21 cellular contexts compared by ENCODE assay signal in genomic region chr9:18692240-18692639, GRCh38.
DNase-seq lines count a peak whose midpoint lies in the region; ATAC-seq, FAIRE-seq and TF ChIP-seq lines count a peak whose summit lies in the region.
"Had no signal": no experiment of that assay in that cellular context is flagged by ENCODE, and none has a peak within 500 bp of the region (broad histone marks: within the 10 kb centered on the region; RNA-seq: fewer than 3 reads in every experiment).

No MANE protein-coding gene starts in this region.

- intact Hi-C loops in K562 (cut with micrococcal nuclease), result no loop called here

- no peak for DNase-seq in GM12892 (ENCODE audit: insufficient read length)
- DNase-seq in K562 (ENCODE audit: extremely low read depth in 1 of 4, low spot score in 3 of 4), result no peak
- no peak for DNase-seq in UCSD-AML1 (lab: John Stamatoyannopoulos, UW; ENCODE audit: unreplicated experiment)
- DNase-seq in left lobe of liver (ENCODE audit: low spot score), result no peak
- DNase-seq in nucleus accumbens (lab: John Stamatoyannopoulos, UW), result no peak
- DNase-seq: activated CD4-positive, alpha-beta T cell treated with anti-CD3 and anti-CD28 coated beads, Interleukin-2, amount 50 U/mL, for 1 hour; GM23248; heart left ventricle; left colon; NCI-H1417; NCI-H446 treated with DMSO at 0.1 percent for 48 hours; substantia nigra; T-helper 2 cell had no signal

- H3K36me3 ChIP-seq in K562 (ENCODE audit: control insufficient read depth, insufficient read depth, low read length), result no peaks in the 10 kb centered on the region
- H3K36me3 ChIP-seq: heart left ventricle had no signal

- CTCF ChIA-PET in K562 (lab: Yijun Ruan, JAX; ENCODE audit: low intra/inter-chr PET ratio), result no interaction called here

- no peak overlapping the region for H3K27ac ChIP-seq in K562 (ENCODE audit: extremely low read depth, low read depth, low read length)
- H3K27ac ChIP-seq: BLaER1 treated with 17β-estradiol and CSF1 and Interleukin-3, amounts not matched to agents 10 nM and 100 nM; GM23248; heart left ventricle; RWPE1; SK-N-MC had no signal

- no peak for TF ChIP-seq CTCF in K562 (IDR thresholded peaks at IDR 0.05 in 2 of 3, conservative IDR thresholded peaks at IDR 0.05 in 1 of 3; ENCODE audit: insufficient read depth in 2 of 3, low read depth in 1 of 3, low read length in 3 of 3)

- POLR2A ChIA-PET in K562 (lab: Yijun Ruan, JAX), result no interaction called here

- no peaks in the 10 kb centered on the region for H3K9me3 ChIP-seq in K562 (replicated peaks; ENCODE audit: control insufficient read depth, insufficient read depth, low read depth, low read length)

- no peaks in the 10 kb centered on the region for H3K79me2 ChIP-seq in K562 (ENCODE audit: control insufficient read depth, insufficient read depth, low read length)

- FAIRE-seq in GM12892 (lab: Jason Lieb, UNC) (peak; percentile 44), K562 (lab: Jason Lieb, UNC) (no peak)
- FAIRE-seq: astrocyte had no signal

- no peak for TF ChIP-seq RAD21 in K562 (CRISPR knock-in tag; conservative IDR thresholded peaks at IDR 0.05 in 1 of 2, IDR thresholded peaks at IDR 0.05 in 1 of 2)

- H3K4me3 ChIP-seq in K562, result no peak overlapping the region
- H3K4me3 ChIP-seq: BLaER1 treated with 17β-estradiol and CSF1 and Interleukin-3, amounts not matched to agents 10 nM and 100 nM; GM23248; heart left ventricle; SK-N-MC had no signal

- no peak overlapping the region for H3K9ac ChIP-seq in K562 (ENCODE audit: insufficient read depth in 1 of 2, low read depth in 2 of 2, low read length in 2 of 2)
- H3K9ac ChIP-seq: BLaER1 treated with 17β-estradiol and CSF1 and Interleukin-3, amounts not matched to agents 10 nM and 100 nM; GM23248 had no signal

- ATAC-seq in GM21515 (IDR thresholded peaks at IDR 0.05; ENCODE audit: unreplicated experiment), result peak; percentile 57
- peak; percentile 75 for ATAC-seq in HG03432 (IDR thresholded peaks at IDR 0.05; ENCODE audit: unreplicated experiment)
- no peak for ATAC-seq in K562
- ATAC-seq in GM21447 (IDR thresholded peaks at IDR 0.05; ENCODE audit: unreplicated experiment), result no peak
- ATAC-seq in left lobe of liver, result no peak
- ATAC-seq: left colon; natural killer cell treated with Interleukin-12 subunit alpha and Interleukin-12 subunit beta and Interleukin-15 and Interleukin-18, amount 100 ng/mL, for 72 hours had no signal

- no TSS peak for BruUV-seq in K562 (replicated peaks; lab: Mats Ljungman, UMichigan)

- in situ Hi-C loops in K562 (cut with MboI), result no loop called here

- 3% methylated on average over 4 of the region's 5 CpGs for WGBS in K562 (ENCODE audit: insufficient coverage, low coverage, missing lambda C conversion rate)

- no peaks in the 10 kb centered on the region for H3K27me3 ChIP-seq in K562 (ENCODE audit: control insufficient read depth in 2 of 2, insufficient read depth in 2 of 2, low read length in 2 of 2)
- H3K27me3 ChIP-seq: BLaER1 treated with 17β-estradiol and CSF1 and Interleukin-3, amounts not matched to agents 10 nM and 100 nM; heart left ventricle had no signal

- no peak for TF ChIP-seq POLR2A in GM12892 (IDR thresholded peaks at IDR 0.05; ENCODE audit: low read depth, low read length)
- TF ChIP-seq POLR2A in K562 (conservative IDR thresholded peaks at IDR 0.05), result no peak

- no peaks in the 10 kb centered on the region for H3K9me1 ChIP-seq in K562 (ENCODE audit: control insufficient read depth, insufficient read depth, low read length)

- no peak overlapping the region for H3K4me2 ChIP-seq in K562 (ENCODE audit: insufficient read depth, low read length)
- H3K4me2 ChIP-seq: BLaER1 treated with 17β-estradiol and CSF1 and Interleukin-3, amounts not matched to agents 10 nM and 100 nM had no signal

- H3K4me1 ChIP-seq in K562 (replicated peaks in 1 of 2; ENCODE audit: control insufficient read depth in 2 of 2, insufficient read depth in 2 of 2, low read length in 2 of 2), result no peaks in the 10 kb centered on the region
- H3K4me1 ChIP-seq: BLaER1 treated with 17β-estradiol and CSF1 and Interleukin-3, amounts not matched to agents 10 nM and 100 nM had no signal

- H2AFZ ChIP-seq in K562 (ENCODE audit: low read depth, low read length), result no peak overlapping the region
- H2AFZ ChIP-seq: GM23248 had no signal

- TF ChIP-seq EP300 in K562 (IDR thresholded peaks at IDR 0.05; ENCODE audit: low read length), result no peak

- no peaks in the 10 kb centered on the region for H4K20me1 ChIP-seq in K562 (replicated peaks; ENCODE audit: control insufficient read depth, insufficient read depth, low read length)
- H4K20me1 ChIP-seq: BLaER1 treated with 17β-estradiol and CSF1 and Interleukin-3, amounts not matched to agents 10 nM and 100 nM had no signal

TF ChIP-seq in K562, 482 proteins besides CTCF, POLR2A, EP300 and RAD21:
- TF ChIP-seq PBX2 (CRISPR knock-in tag; IDR thresholded peaks at IDR 0.05; ENCODE audit: low read depth) (no peak), PBX2 (tag; conservative IDR thresholded peaks at IDR 0.05; ENCODE audit: low read depth) (0 out of 2 replicates have a peak, but pooled peaks have one; percentile 15), BRD4 (IDR thresholded peaks at IDR 0.05) (no peak)

Comparison
In these comparisons a context has a peak if more than half of its experiments do, and no peak if none do; other contexts are left out.
1. ATAC-seq: peak in GM21515 (single experiment) and HG03432 (single experiment); none in K562 (single experiment), GM21447 (single experiment) and left lobe of liver (single experiment).